In the genomic region with DNA sequence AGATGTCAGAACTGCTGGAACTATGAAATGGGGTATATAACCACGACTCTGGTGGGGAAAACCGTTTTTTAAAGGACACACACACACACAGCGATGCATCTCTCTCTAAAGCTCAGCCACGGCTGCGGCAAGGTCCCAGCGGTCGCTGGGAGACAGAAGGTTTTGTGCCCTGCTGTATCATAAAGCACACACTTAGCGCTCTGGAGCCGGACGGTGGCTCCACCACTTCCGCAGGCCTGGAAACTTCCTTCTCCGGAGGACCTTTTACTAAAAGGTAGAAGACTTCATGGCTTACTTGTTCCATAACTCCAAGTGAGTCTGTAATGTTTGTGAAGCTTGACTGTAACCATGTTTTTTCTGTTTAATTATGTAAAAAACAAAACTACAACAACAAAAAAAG, we compare ENCODE assay signal across 8 cellular contexts.
"Had no signal": no experiment of that assay in that cellular context is flagged by ENCODE, and none has a peak within 500 bp of the region (broad histone marks: within the 10 kb centered on the region; RNA-seq: fewer than 3 reads in every experiment).

No MANE protein-coding gene starts in this region.

- H3K4me1 ChIP-seq: HAP-1 had no signal

- H2AFZ ChIP-seq: GM23248 had no signal

- DNase-seq: GM23248, GOT3, H7, HFFc6, KG1 had no signal

- H3K27ac ChIP-seq: GM23248, HL-60 had no signal

- H3K27ac Mint-ChIP-seq: HFFc6, IgD-negative memory B cell had no signal

- H3K4me3 Mint-ChIP-seq: HFFc6, IgD-negative memory B cell had no signal

- H3K4me1 Mint-ChIP-seq: IgD-negative memory B cell had no signal

- H3K9me3 ChIP-seq: HAP-1 had no signal

- H3K36me3 Mint-ChIP-seq: IgD-negative memory B cell had no signal

- H3K27me3 Mint-ChIP-seq: IgD-negative memory B cell had no signal

- H3K36me3 ChIP-seq: HAP-1 had no signal

- H3K4me3 ChIP-seq: GM23248, HAP-1 had no signal

- H3K9ac ChIP-seq: GM23248 had no signal
